ENCODE assay signal across 13 cellular contexts in the genomic region with DNA sequence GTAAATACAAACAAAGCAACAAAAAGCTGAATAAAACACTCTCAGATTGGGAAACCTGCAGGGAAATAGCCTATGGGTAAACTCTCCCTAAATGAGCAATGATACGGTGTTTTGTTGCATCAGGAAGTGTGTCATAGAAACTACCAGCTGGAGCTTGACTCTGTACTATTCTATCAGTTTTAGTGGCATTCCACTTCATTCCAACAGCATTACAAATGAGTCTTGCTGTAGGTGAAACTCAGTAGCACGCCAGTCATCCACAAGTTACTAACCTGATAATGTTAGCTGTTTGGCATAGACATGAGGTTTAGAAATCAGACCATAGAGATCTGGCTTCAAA. TPM values are rescaled to one million over a fixed set of nuclear protein-coding genes. Genes with fewer than 3 reads are reported as not detected.
DNase-seq lines count a peak whose midpoint lies in the region; ATAC-seq and TF ChIP-seq lines count a peak whose summit lies in the region.
"Had no signal": no experiment of that assay in that cellular context is flagged by ENCODE, and none has a peak within 500 bp of the region (broad histone marks: within the 10 kb centered on the region; RNA-seq: fewer than 3 reads in every experiment).

No MANE protein-coding gene starts in this region.

- H3K4me1 ChIP-seq in suprapubic skin = peaks cover 17% of the 10 kb centered on the region

- H3K4me3 ChIP-seq in MG63 (no peak overlapping the region), suprapubic skin (no peak overlapping the region)

- TF ChIP-seq POLR2A in suprapubic skin (IDR thresholded peaks at IDR 0.05) = no peak

- no peaks in the 10 kb centered on the region for H3K36me3 Mint-ChIP-seq in mesothelial cell of epicardium
- no peaks in the 10 kb centered on the region for H3K36me3 Mint-ChIP-seq in activated T-cell treated with anti-CD3 and anti-CD28 coated beads, Interleukin-2, amount 50 U/mL, for 24 hours (ENCODE audit: low read depth)
- H3K36me3 Mint-ChIP-seq: activated CD8-positive, alpha-beta memory T cell treated with anti-CD3 and anti-CD28 coated beads, Interleukin-2, amount 10 ng/mL, durations not matched to agents 7 days and 5 days had no signal

- H3K9me3 Mint-ChIP-seq in mesothelial cell of epicardium = peaks cover 11% of the 10 kb centered on the region
- H3K9me3 Mint-ChIP-seq in activated T-cell treated with anti-CD3 and anti-CD28 coated beads, Interleukin-2, amount 50 U/mL, for 24 hours = no peaks in the 10 kb centered on the region

- no peaks in the 10 kb centered on the region for H3K27me3 Mint-ChIP-seq in mesothelial cell of epicardium (ENCODE audit: low read depth)
- H3K27me3 Mint-ChIP-seq in activated T-cell treated with anti-CD3 and anti-CD28 coated beads, Interleukin-2, amount 50 U/mL, for 24 hours = peaks cover 16% of the 10 kb centered on the region

- peaks cover 43% of the 10 kb centered on the region for H3K4me1 Mint-ChIP-seq in mesothelial cell of epicardium
- H3K4me1 Mint-ChIP-seq in activated T-cell treated with anti-CD3 and anti-CD28 coated beads, Interleukin-2, amount 50 U/mL, for 24 hours (ENCODE audit: low read depth) = peaks cover 8% of the 10 kb centered on the region

- ATAC-seq in GM19397 (IDR thresholded peaks at IDR 0.05; ENCODE audit: unreplicated experiment) = no peak
- ATAC-seq: activated CD8-positive, alpha-beta memory T cell treated with anti-CD3 and anti-CD28 coated beads, Interleukin-2, amount 10 ng/mL, durations not matched to agents 7 days and 5 days had no signal

- WGBS in suprapubic skin = 57% methylated on average over 2 of the region's 2 CpGs

- H3K27ac Mint-ChIP-seq in mesothelial cell of epicardium = peak overlapping the region; percentile 83
- H3K27ac Mint-ChIP-seq in activated T-cell treated with anti-CD3 and anti-CD28 coated beads, Interleukin-2, amount 50 U/mL, for 24 hours = no peak overlapping the region
- H3K27ac Mint-ChIP-seq: activated CD8-positive, alpha-beta memory T cell treated with anti-CD3 and anti-CD28 coated beads, Interleukin-2, amount 10 ng/mL, durations not matched to agents 7 days and 5 days had no signal

- H3K9me3 ChIP-seq in MG63 (no peaks in the 10 kb centered on the region; the same call in 1 of the 2 replicates), suprapubic skin (no peaks in the 10 kb centered on the region)

- H3K36me3 ChIP-seq in MG63 (no peaks in the 10 kb centered on the region), suprapubic skin (no peaks in the 10 kb centered on the region)

- no peak for TF ChIP-seq EP300 in suprapubic skin (IDR thresholded peaks at IDR 0.05)

- H3K4me3 Mint-ChIP-seq in mesothelial cell of epicardium = no peak overlapping the region
- no peak overlapping the region for H3K4me3 Mint-ChIP-seq in activated T-cell treated with anti-CD3 and anti-CD28 coated beads, Interleukin-2, amount 50 U/mL, for 24 hours
- H3K4me3 Mint-ChIP-seq: activated CD8-positive, alpha-beta memory T cell treated with anti-CD3 and anti-CD28 coated beads, Interleukin-2, amount 10 ng/mL, durations not matched to agents 7 days and 5 days had no signal

- no peaks in the 10 kb centered on the region for H3K27me3 ChIP-seq in MG63
- no peaks in the 10 kb centered on the region for H3K27me3 ChIP-seq in suprapubic skin

- no peak overlapping the region for H3K27ac ChIP-seq in suprapubic skin

- DNase-seq in AG20443 (ENCODE audit: low spot score) = peak; percentile 64
- DNase-seq in MG63 = peak; percentile 42
- peak; percentile 67 to 76 for DNase-seq in dermis microvascular lymphatic vessel endothelial cell (ENCODE audit: low read depth in 2 of 2)
- DNase-seq in mesothelial cell of epicardium (ENCODE audit: low spot score in 2 of 2, unreplicated experiment in 2 of 2) = no peak
- DNase-seq in activated T-cell treated with anti-CD3 and anti-CD28 coated beads, Interleukin-2, amount 50 U/mL, for 24 hours = no peak
- DNase-seq in suprapubic skin (ENCODE audit: low spot score in 2 of 2) = no peak
- no peak for DNase-seq in SW480 (ENCODE audit: low spot score)
- DNase-seq: activated CD8-positive, alpha-beta memory T cell treated with anti-CD3 and anti-CD28 coated beads, Interleukin-2, amount 10 ng/mL, durations not matched to agents 7 days and 5 days; DND-41; NCI-H345; retina; T-helper 1 cell had no signal

- TF ChIP-seq CTCF in mesothelial cell of epicardium (IDR thresholded peaks at IDR 0.05; ENCODE audit: unreplicated experiment) (no peak), suprapubic skin (IDR thresholded peaks at IDR 0.05) (no peak)

RNA-seq across cellular contexts. Expression of gene FGFBP1, which starts 24.9 kb away (rescaled TPM):
- total RNA-seq in MG63 (2014; rRNA removed; shearing (Covaris generic); ENCODE audit: low replicate concordance) = not detected in 2 replicates
- total RNA-seq in dermis microvascular lymphatic vessel endothelial cell (not detected in 2 replicates), mesothelial cell of epicardium (0.96 to 1.6 TPM (median 1.2 TPM) in 3 replicates), suprapubic skin (100 to 1,000 TPM in 2 of 4 donors, 10 to 100 TPM in 2; 28.7 to 178 (median 113) TPM)
- total RNA-seq: activated CD8-positive, alpha-beta memory T cell treated with anti-CD3 and anti-CD28 coated beads, Interleukin-2, amount 10 ng/mL, durations not matched to agents 7 days and 5 days had no signal

RNA-seq across cellular contexts. Expression of gene FGFBP2, which starts 49.4 kb away (rescaled TPM):
- total RNA-seq in MG63 (2014; rRNA removed; shearing (Covaris generic); ENCODE audit: low replicate concordance) = not detected in 2 replicates
- total RNA-seq in dermis microvascular lymphatic vessel endothelial cell = not detected in 2 replicates
- not detected in 3 replicates for total RNA-seq in mesothelial cell of epicardium
- total RNA-seq in suprapubic skin = 10 to 100 TPM in 2 of 4 donors, 1 to 10 TPM in 2; 3.9 to 52.0 (median 9.7) TPM

Comparison
In these comparisons a context has a peak if more than half of its experiments do, and no peak if none do; other contexts are left out.
1. DNase-seq: peak in AG20443 (single experiment), MG63 (single experiment) and dermis microvascular lymphatic vessel endothelial cell (2 of 2); none in mesothelial cell of epicardium (0 of 2), activated T-cell treated with anti-CD3 and anti-CD28 coated beads, Interleukin-2, amount 50 U/mL, for 24 hours (single experiment), suprapubic skin (0 of 2) and SW480 (single experiment).
2. RNA of gene FGFBP1, which starts 24.9 kb away (total RNA-seq): 28.7 to 178 TPM in suprapubic skin; 0.96 to 1.6 TPM in mesothelial cell of epicardium, not detected in MG63 and not detected in dermis microvascular lymphatic vessel endothelial cell; every median in the first group is over 10 times any median in the second.